Comparison of ENCODE assay signal across 13 cellular contexts in genomic region chr12:51372021-51372420, GRCh38. TPM values are rescaled to one million over a fixed set of nuclear protein-coding genes. Genes with fewer than 3 reads are reported as not detected.
DNase-seq lines count a peak whose midpoint lies in the region; ATAC-seq and TF ChIP-seq lines count a peak whose summit lies in the region.
"Had no signal": no experiment of that assay in that cellular context is flagged by ENCODE, and none has a peak within 500 bp of the region (broad histone marks: within the 10 kb centered on the region; RNA-seq: fewer than 3 reads in every experiment).

No MANE protein-coding gene starts in this region.

- no peak for TF ChIP-seq CTCF in brain (conservative IDR thresholded peaks at IDR 0.05)
- TF ChIP-seq CTCF in right lobe of liver (IDR thresholded peaks at IDR 0.05), result peak; percentile 5 to 37 (median 23)
- TF ChIP-seq CTCF in suprapubic skin (IDR thresholded peaks at IDR 0.05), result no peak

- H3K9ac ChIP-seq in HUES48 (ENCODE audit: low read depth, low read length), result no peak overlapping the region

- H3K27me3 ChIP-seq in HUES48 (ENCODE audit: control insufficient read depth, insufficient read depth, low read length), result no peaks in the 10 kb centered on the region
- H3K27me3 ChIP-seq in right lobe of liver, result no peaks in the 10 kb centered on the region
- no peaks in the 10 kb centered on the region for H3K27me3 ChIP-seq in suprapubic skin
- H3K27me3 ChIP-seq: testis had no signal

- H3K36me3 Mint-ChIP-seq in brain, result no peaks in the 10 kb centered on the region
- H3K36me3 Mint-ChIP-seq in T-cell, result peaks cover 34% of the 10 kb centered on the region

- TF ChIP-seq POLR2A in right lobe of liver (IDR thresholded peaks at IDR 0.05) (no peak), suprapubic skin (IDR thresholded peaks at IDR 0.05) (no peak)

- no peaks in the 10 kb centered on the region for H3K9me3 ChIP-seq in HUES48 (ENCODE audit: control insufficient read depth, insufficient read depth, low read length)
- H3K9me3 ChIP-seq in right lobe of liver, result no peaks in the 10 kb centered on the region
- H3K9me3 ChIP-seq in suprapubic skin, result no peaks in the 10 kb centered on the region
- H3K9me3 ChIP-seq: testis had no signal

- H3K4me3 ChIP-seq in HUES48 (ENCODE audit: low read depth, low read length) (no peak overlapping the region), right lobe of liver (no peak overlapping the region), suprapubic skin (no peak overlapping the region)
- H3K4me3 ChIP-seq: testis had no signal

- CTCF ChIA-PET in T-cell (lab: Charles Lee), result interaction anchor here in 1 of 2 donors (0.6 to 1.0 kb wide), 2 partner anchors 51 to 864 kb away, joined by 3 to 5 read pairs; no protein-coding TSS in a partner anchor

- peak overlapping the region in 1 of 5 experiments; percentile 54 for H3K4me3 Mint-ChIP-seq in brain
- H3K4me3 Mint-ChIP-seq in T-cell, result no peak overlapping the region

- no peak for TF ChIP-seq EP300 in suprapubic skin (IDR thresholded peaks at IDR 0.05)

- H3K4me1 Mint-ChIP-seq in brain, result peaks cover 41% of the 10 kb centered on the region
- H3K4me1 Mint-ChIP-seq in T-cell, result peaks cover 46 to 64% (median 57%) of the 10 kb centered on the region in 3 donors

- peak overlapping the region; percentile 94 for H3K27ac ChIP-seq in HUES48 (ENCODE audit: low read depth, low read length)
- peak overlapping the region; percentile 78 to 86 (median 85) for H3K27ac ChIP-seq in right lobe of liver
- H3K27ac ChIP-seq in suprapubic skin, result peak overlapping the region; percentile 45
- H3K27ac ChIP-seq: testis had no signal

- H3K27ac Mint-ChIP-seq in brain (peak overlapping the region in 4 of 5 experiments; percentile 13 to 81 (median 78)), T-cell (no peak overlapping the region)

- peaks cover 33% of the 10 kb centered on the region for H3K36me3 ChIP-seq in HUES48 (ENCODE audit: control insufficient read depth, insufficient read depth, low read length)
- no peaks in the 10 kb centered on the region for H3K36me3 ChIP-seq in right lobe of liver
- no peaks in the 10 kb centered on the region for H3K36me3 ChIP-seq in suprapubic skin

- 21% methylated on average over 2 of the region's 2 CpGs for WGBS in right lobe of liver (ENCODE audit: insufficient coverage, low coverage, low lambda C conversion rate, missing lambda C conversion rate)
- 93% methylated on average over 2 of the region's 2 CpGs for WGBS in suprapubic skin

- POLR2A ChIA-PET in T-cell (lab: Charles Lee), result interaction anchor here in 1 of 2 donors (0.6 kb wide), 1 partner anchor 26 kb away, joined by 3 read pairs; no protein-coding TSS in a partner anchor

- peaks cover 9% of the 10 kb centered on the region for H3K4me1 ChIP-seq in HUES48 (ENCODE audit: control insufficient read depth, insufficient read depth, low read length)
- H3K4me1 ChIP-seq in right lobe of liver, result peaks cover 0 to 16% (median 2%) of the 10 kb centered on the region in 4 donors
- H3K4me1 ChIP-seq in suprapubic skin, result peaks cover 14% of the 10 kb centered on the region

- DNase-seq in right lobe of liver (peak in 2 of 3 donors; percentile 34 to 56), suprapubic skin (ENCODE audit: low spot score in 2 of 2) (no peak), T-cell (no peak)
- DNase-seq: central memory CD4-positive, alpha-beta T cell; stimulated activated CD4-positive, alpha-beta T cell treated with anti-CD3 and anti-CD28 coated beads, Interleukin-4, amount 100 ng/mL, for 24 hours; T-helper 2 cell had no signal

- H3K9me3 Mint-ChIP-seq in brain (peaks cover 0 to 7% (median 0%) of the 10 kb centered on the region in 5 experiments), T-cell (no peaks in the 10 kb centered on the region)

- intact Hi-C loops in right lobe of liver (cut with DNase I), result no loop called here

- H3K27me3 Mint-ChIP-seq in brain, result peaks cover 57% of the 10 kb centered on the region
- H3K27me3 Mint-ChIP-seq in T-cell, result no peaks in the 10 kb centered on the region

- peak; percentile 38 to 52 (median 41) for ATAC-seq in right lobe of liver
- no peak for ATAC-seq in GM21576 (IDR thresholded peaks at IDR 0.05; ENCODE audit: unreplicated experiment)
- ATAC-seq in T-cell (replicated peaks in 1 of 4), result no peak
- no peak for ATAC-seq in GM21717 (IDR thresholded peaks at IDR 0.05; ENCODE audit: unreplicated experiment)
- no peak for ATAC-seq in HG02759 (IDR thresholded peaks at IDR 0.05; ENCODE audit: unreplicated experiment)

RNA-seq across cellular contexts. Expression of gene GALNT6, which starts 19.2 kb away (rescaled TPM):
- 9.3 TPM for polyA plus RNA-seq in brain (ENCODE audit: insufficient read depth, low read depth, low replicate concordance)
- total RNA-seq in right lobe of liver (1 to 10 TPM in 3 of 6 experiments, under 1 TPM in 3; 0.55 to 3.3 (median 1.3) TPM), suprapubic skin (10 to 100 TPM in 1 of 4 donors, 1 to 10 TPM in 3; 2.0 to 33.8 (median 8.8) TPM), T-cell (10 to 100 TPM in 2 of 5 donors, 1 to 10 TPM in 3; 5.3 to 19.6 (median 7.9) TPM)

RNA-seq across cellular contexts. Expression of gene CELA1, which starts 25.5 kb away (rescaled TPM):
- not detected for polyA plus RNA-seq in brain (ENCODE audit: insufficient read depth, low read depth, low replicate concordance)
- not detected for total RNA-seq in right lobe of liver
- not detected for total RNA-seq in suprapubic skin
- total RNA-seq in T-cell, result 1 to 10 TPM in 2 of 5 donors, under 1 TPM in 3; 0.47 to 3.5 (median 0.88) TPM
- total RNA-seq: myocyte had no signal

RNA-seq across cellular contexts. Expression of gene BIN2, which starts 48.0 kb away (rescaled TPM):
- 1.3 TPM for polyA plus RNA-seq in brain (ENCODE audit: insufficient read depth, low read depth, low replicate concordance)
- total RNA-seq in right lobe of liver (1 to 10 TPM; 2.3 to 5.8 (median 3.7) TPM), suprapubic skin (1 to 10 TPM in 2 of 4 donors, under 1 TPM in 2; 0.68 to 1.9 (median 1.3) TPM), T-cell (100 to 1,000 TPM; 196 to 240 (median 202) TPM)
- total RNA-seq: myocyte had no signal

RNA-seq across cellular contexts. Expression of gene SLC4A8, which starts 52.6 kb away (rescaled TPM):
- polyA plus RNA-seq in brain (ENCODE audit: insufficient read depth, low read depth, low replicate concordance), result 15.8 TPM
- total RNA-seq in right lobe of liver (under 1 TPM; 0.04 to 0.55 (median 0.19) TPM), suprapubic skin (1 to 10 TPM in 2 of 4 donors, not detected in 2; 1.1 to 2.2 TPM), T-cell (1 to 10 TPM in 3 of 5 donors, under 1 TPM in 2; 0.82 to 3.3 (median 1.1) TPM)

Comparison
In these comparisons a context has a peak if more than half of its experiments do, and no peak if none do; other contexts are left out.
1. H3K27ac Mint-ChIP-seq: peak in brain (4 of 5); none in T-cell (0 of 2).
2. CTCF ChIP-seq: peak in right lobe of liver (4 of 4); none in brain (0 of 2) and suprapubic skin (0 of 2).
3. ATAC-seq: peak in right lobe of liver (4 of 4); none in GM21576 (single experiment), T-cell (0 of 4), GM21717 (single experiment) and HG02759 (single experiment).
4. DNase-seq: peak in right lobe of liver (2 of 3); none in suprapubic skin (0 of 2) and T-cell (0 of 34).
5. RNA of gene BIN2, which starts 48.0 kb away (total RNA-seq): 196 to 240 TPM in T-cell; 2.3 to 5.8 TPM in right lobe of liver and 0.68 to 1.9 TPM in suprapubic skin; every median in the first group is over 10 times any median in the second.
6. Peak in every context shown above with its lines, with median percentiles within 50 percentile points of each other: H3K27ac ChIP-seq.